ENCODE assay signal across 17 cellular contexts in genomic region chr12:66679441-66680069, GRCh38. TPM values are rescaled to one million over a fixed set of nuclear protein-coding genes. Genes with fewer than 3 reads are reported as not detected.
DNase-seq lines count a peak whose midpoint lies in the region; ATAC-seq and TF ChIP-seq lines count a peak whose summit lies in the region.
"Had no signal": no experiment of that assay in that cellular context is flagged by ENCODE, and none has a peak within 500 bp of the region (broad histone marks: within the 10 kb centered on the region; RNA-seq: fewer than 3 reads in every experiment).

No MANE protein-coding gene starts in this region.

- peak overlapping the region; percentile 25; the same call in 1 of the 2 replicates for H3K9ac ChIP-seq in ES-I3 (ENCODE audit: low read depth, low read length)
- no peak overlapping the region for H3K9ac ChIP-seq in endodermal cell (ENCODE audit: extremely low read depth, low read length, poor library complexity, severe bottlenecking)
- H3K9ac ChIP-seq in neural cell (ENCODE audit: low read length), result peak overlapping the region; percentile 73
- H3K9ac ChIP-seq: KMS-11 had no signal

- no peak overlapping the region for H3K4me3 ChIP-seq in endodermal cell (ENCODE audit: low read length)
- peak overlapping the region; percentile 64 for H3K4me3 ChIP-seq in neural cell (ENCODE audit: low read length)
- no peak overlapping the region for H3K4me3 ChIP-seq in upper lobe of right lung

- no peak overlapping the region for H3K27ac ChIP-seq in endodermal cell (ENCODE audit: low read depth, low read length)
- peak overlapping the region; percentile 94 for H3K27ac ChIP-seq in neural cell (ENCODE audit: low read length)
- no peak overlapping the region for H3K27ac ChIP-seq in upper lobe of right lung
- H3K27ac ChIP-seq: brain microvascular endothelial cell, KMS-11 had no signal

- H2AFZ ChIP-seq in neural cell (ENCODE audit: low read depth, low read length), result peak overlapping the region; percentile 31

- H3K4me3 Mint-ChIP-seq in endodermal cell, result no peak overlapping the region
- H3K4me3 Mint-ChIP-seq: activated CD8-positive, alpha-beta T cell treated with anti-CD3 and anti-CD28 coated beads for 36 hours; activated naive CD8-positive, alpha-beta T cell; activated T-cell treated with anti-CD3 and anti-CD28 coated beads, Interleukin-2, amount 50 U/mL, for 24 hours; CD8-positive, alpha-beta memory T cell; natural killer cell treated with Interleukin-12 subunit alpha and Interleukin-12 subunit beta and Interleukin-15 and Interleukin-18, amount 100 ng/mL, for 72 hours had no signal

- H3F3A ChIP-seq in neural cell (ENCODE audit: insufficient read depth, low read length, poor library complexity, severe bottlenecking), result no peaks in the 10 kb centered on the region

- H3K4me1 Mint-ChIP-seq in endodermal cell, result peaks cover 29% of the 10 kb centered on the region
- H3K4me1 Mint-ChIP-seq: CD8-positive, alpha-beta memory T cell had no signal

- H3K27ac Mint-ChIP-seq in endodermal cell, result peak overlapping the region; percentile 27
- H3K27ac Mint-ChIP-seq: activated CD8-positive, alpha-beta T cell treated with anti-CD3 and anti-CD28 coated beads for 36 hours; activated naive CD8-positive, alpha-beta T cell; activated T-cell treated with anti-CD3 and anti-CD28 coated beads, Interleukin-2, amount 50 U/mL, for 24 hours; CD8-positive, alpha-beta memory T cell; natural killer cell treated with Interleukin-12 subunit alpha and Interleukin-12 subunit beta and Interleukin-15 and Interleukin-18, amount 100 ng/mL, for 72 hours had no signal

- no peaks in the 10 kb centered on the region for H4K20me1 ChIP-seq in neural cell (ENCODE audit: insufficient read depth)

- no peak for TF ChIP-seq RAD21 in neural cell (conservative IDR thresholded peaks at IDR 0.05)

- no peak for TF ChIP-seq EP300 in neural cell (conservative IDR thresholded peaks at IDR 0.05; ENCODE audit: poor library complexity, severe bottlenecking)

- H3K9me3 Mint-ChIP-seq in endodermal cell, result no peaks in the 10 kb centered on the region
- H3K9me3 Mint-ChIP-seq: activated CD8-positive, alpha-beta T cell treated with anti-CD3 and anti-CD28 coated beads for 36 hours; activated T-cell treated with anti-CD3 and anti-CD28 coated beads, Interleukin-2, amount 50 U/mL, for 24 hours; CD8-positive, alpha-beta memory T cell; natural killer cell treated with Interleukin-12 subunit alpha and Interleukin-12 subunit beta and Interleukin-15 and Interleukin-18, amount 100 ng/mL, for 72 hours had no signal

- WGBS in endodermal cell (ENCODE audit: insufficient coverage in 1 of 2, insufficient read length in 1 of 2), 2 experiments, result 71 to 100% methylated on average over 1 to 7 of the region's 7 CpGs

- peaks cover 20% of the 10 kb centered on the region for H3K79me2 ChIP-seq in neural cell (replicated peaks; ENCODE audit: insufficient read depth, low read length)

- intact Hi-C loops in upper lobe of right lung (cut with DNase I), result no loop called here

- DNase-seq in NCI-H2029 treated with DMSO at 0.1 percent for 48 hours (lab: John Stamatoyannopoulos, UW), result peak; percentile 22
- no peak for DNase-seq in endodermal cell
- DNase-seq in upper lobe of right lung, result no peak
- DNase-seq: activated CD4-positive, CD25-positive, alpha-beta regulatory T cell; activated CD8-positive, alpha-beta T cell treated with anti-CD3 and anti-CD28 coated beads for 36 hours; activated T-cell treated with anti-CD3 and anti-CD28 coated beads, Interleukin-2, amount 50 U/mL, for 24 hours; brain microvascular endothelial cell; CD8-positive, alpha-beta memory T cell; cortex of kidney had no signal

- TF ChIP-seq CTCF in endodermal cell (conservative IDR thresholded peaks at IDR 0.05) (no peak), neural cell (IDR thresholded peaks at IDR 0.05; ENCODE audit: poor library complexity, severe bottlenecking) (no peak), upper lobe of right lung (IDR thresholded peaks at IDR 0.05) (no peak)

- no peaks in the 10 kb centered on the region for H3K27me3 Mint-ChIP-seq in endodermal cell (ENCODE audit: insufficient read depth)

- ATAC-seq in GM19452 (IDR thresholded peaks at IDR 0.05; ENCODE audit: unreplicated experiment), result no peak
- ATAC-seq in upper lobe of right lung, result no peak
- ATAC-seq in HG03354 (IDR thresholded peaks at IDR 0.05; ENCODE audit: poor library complexity, severe bottlenecking, unreplicated experiment), result no peak
- ATAC-seq: activated CD8-positive, alpha-beta T cell treated with anti-CD3 and anti-CD28 coated beads for 36 hours; natural killer cell treated with Interleukin-12 subunit alpha and Interleukin-12 subunit beta and Interleukin-15 and Interleukin-18, amount 100 ng/mL, for 72 hours; SK-N-SH treated with all-trans-retinoic acid at 6 μM for 48 hours had no signal

- H3K9me3 ChIP-seq in ES-I3 (ENCODE audit: control insufficient read depth, insufficient read depth, low read length), result no peaks in the 10 kb centered on the region
- H3K9me3 ChIP-seq in endodermal cell (ENCODE audit: control insufficient read depth, low read length), result no peaks in the 10 kb centered on the region
- no peaks in the 10 kb centered on the region for H3K9me3 ChIP-seq in neural cell (ENCODE audit: low read length)
- no peaks in the 10 kb centered on the region for H3K9me3 ChIP-seq in upper lobe of right lung

- H3K4me2 ChIP-seq in neural cell (ENCODE audit: low read length), result peak overlapping the region; percentile 56
- H3K4me2 ChIP-seq: KMS-11 had no signal

- H3K4me1 ChIP-seq in ES-I3 (ENCODE audit: insufficient read depth, low read length) (peaks cover 24% of the 10 kb centered on the region), endodermal cell (ENCODE audit: control insufficient read depth, insufficient read depth, low read length) (peaks cover 8% of the 10 kb centered on the region), upper lobe of right lung (no peaks in the 10 kb centered on the region)

- H3K36me3 Mint-ChIP-seq in endodermal cell (ENCODE audit: low read depth), result no peaks in the 10 kb centered on the region
- H3K36me3 Mint-ChIP-seq: CD8-positive, alpha-beta memory T cell; natural killer cell treated with Interleukin-12 subunit alpha and Interleukin-12 subunit beta and Interleukin-15 and Interleukin-18, amount 100 ng/mL, for 72 hours had no signal

- H3K36me3 ChIP-seq in ES-I3 (ENCODE audit: insufficient read depth, low read length) (no peaks in the 10 kb centered on the region), endodermal cell (ENCODE audit: control insufficient read depth, insufficient read depth, low read length) (no peaks in the 10 kb centered on the region), neural cell (ENCODE audit: insufficient read depth, low read length) (no peaks in the 10 kb centered on the region), upper lobe of right lung (no peaks in the 10 kb centered on the region)
- H3K36me3 ChIP-seq: brain microvascular endothelial cell had no signal

- H3K9me2 ChIP-seq in neural cell (ENCODE audit: insufficient read depth, low read length), result no peaks in the 10 kb centered on the region

- no peaks in the 10 kb centered on the region for H3K27me3 ChIP-seq in endodermal cell (ENCODE audit: control insufficient read depth, insufficient read depth, low read length, poor library complexity, severe bottlenecking)
- no peaks in the 10 kb centered on the region for H3K27me3 ChIP-seq in neural cell (ENCODE audit: insufficient read depth, low read depth, low read length)
- H3K27me3 ChIP-seq in upper lobe of right lung, result no peaks in the 10 kb centered on the region

TF ChIP-seq in neural cell, 6 proteins besides CTCF, POLR2A, EP300 and RAD21:
- TF ChIP-seq POLR2AphosphoS5 (IDR thresholded peaks at IDR 0.05) (no peak), TAF1 (IDR thresholded peaks at IDR 0.05; ENCODE audit: low read depth) (peak; percentile 2)

RNA-seq across cellular contexts. Expression of gene GRIP1, which starts 0.7 kb away (rescaled TPM):
- 10 to 100 TPM; 41.0 to 47.6 TPM for total RNA-seq in endodermal cell
- 32.7 TPM for polyA plus RNA-seq in endodermal cell (2013, experiment 1 of 2)
- polyA plus RNA-seq in endodermal cell (2013, experiment 2 of 2), result 26.7 TPM
- polyA plus RNA-seq in neural cell, result 41.1 and 54.9 TPM in 2 replicates
- 134 and 148 TPM in 2 replicates for polyA minus RNA-seq in neural cell
- 5.2 TPM for total RNA-seq in upper lobe of right lung
